ENCODE assay signal across 8 cellular contexts in the genomic region with DNA sequence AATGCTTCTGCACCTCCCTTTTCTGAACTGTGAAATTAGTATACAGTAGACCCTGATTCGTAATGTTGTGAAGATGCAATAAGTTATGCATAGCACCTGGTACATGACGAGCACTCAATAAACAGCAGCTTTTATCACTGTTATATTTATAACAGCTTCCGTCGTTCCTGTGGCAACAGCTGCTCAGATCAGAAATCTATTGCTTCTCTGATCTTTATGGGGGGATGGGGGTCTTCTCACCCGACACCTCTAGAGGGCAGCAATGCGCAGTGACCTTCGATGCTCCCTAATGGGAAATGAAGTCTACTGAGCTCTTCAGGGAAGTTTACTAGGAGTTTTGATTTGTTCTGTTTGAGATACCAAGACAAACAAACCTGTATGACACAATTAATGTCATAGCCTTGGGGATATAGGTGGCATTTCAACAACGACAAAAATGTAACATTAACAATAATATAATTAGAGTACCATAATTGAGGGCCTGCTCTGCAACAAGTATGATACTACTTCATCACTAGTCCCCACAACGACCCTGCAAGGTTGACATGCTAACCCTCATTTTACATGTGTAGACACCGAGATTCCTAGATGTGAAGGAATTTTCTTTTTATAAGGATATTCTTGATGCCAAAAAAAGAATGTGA.
DNase-seq lines count a peak whose midpoint lies in the region; ATAC-seq and TF ChIP-seq lines count a peak whose summit lies in the region.

No MANE protein-coding gene starts in this region.

- H3K27me3 ChIP-seq in heart left ventricle = peaks cover 0 to 12% (median 0%) of the 10 kb centered on the region in 9 donors

- no peaks in the 10 kb centered on the region for H3K36me3 ChIP-seq in heart left ventricle

- DNase-seq in RPMI8226 (peak; percentile 60), heart left ventricle (peak in 4 of 5 donors; percentile 28 to 45 (median 40)), DMS79 treated with DMSO at 0.1 percent for 48 hours (lab: John Stamatoyannopoulos, UW) (no peak), NCI-H187 treated with DMSO at 0.1 percent for 48 hours (lab: John Stamatoyannopoulos, UW) (no peak)
- DNase-seq in activated T-helper 9 cell treated with anti-CD3 and anti-CD28 coated beads, Interleukin-2, amount 50 U/mL, for 16 hours (ENCODE audit: low read depth) = peak; percentile 41
- peak; percentile 43 to 63 for DNase-seq in stimulated activated CD4-positive, alpha-beta T cell treated with anti-CD3 and anti-CD28 coated beads, Interleukin-12 subunit alpha, Interleukin-12 subunit beta, amount 100 ng/mL, for 24 hours (ENCODE audit: low read depth in 2 of 2)

- intact Hi-C loops in heart left ventricle (cut with DNase I) = loop anchor here (2.0 to 10.0 kb wide), 7 partner anchors 134 to 306 kb away; partner anchors contain the start of gene SFMBT2 (in 3 of the 10)

- H3K4me3 ChIP-seq in heart left ventricle = no peak overlapping the region

- H3K9me3 ChIP-seq in heart left ventricle = no peaks in the 10 kb centered on the region

- ATAC-seq in HG02678 (IDR thresholded peaks at IDR 0.05; ENCODE audit: unreplicated experiment) = peak; percentile 65
- ATAC-seq in heart left ventricle = peak in 3 of 4 donors; percentile 60 to 66 (median 61)

- no peak for TF ChIP-seq POLR2A in heart left ventricle (IDR thresholded peaks at IDR 0.05)

- no peak overlapping the region for H3K27ac ChIP-seq in heart left ventricle

- peaks cover 0 to 2% (median 0%) of the 10 kb centered on the region in 12 donors for H3K4me1 ChIP-seq in heart left ventricle

- WGBS in heart left ventricle, 4 donors = 21 to 26% (median 22%) methylated on average over 10 of the region's 10 CpGs

- TF ChIP-seq CTCF in GM12872 (IDR thresholded peaks at IDR 0.05; ENCODE audit: insufficient read depth, low read depth, low read length) (peak; percentile 86), heart left ventricle (IDR thresholded peaks at IDR 0.05) (peak; percentile 48 to 75 (median 68))

Comparison
In these comparisons a context has a peak if more than half of its experiments do, and no peak if none do; other contexts are left out.
1. DNase-seq: peak in RPMI8226 (single experiment), activated T-helper 9 cell treated with anti-CD3 and anti-CD28 coated beads, Interleukin-2, amount 50 U/mL, for 16 hours (single experiment), heart left ventricle (4 of 5) and stimulated activated CD4-positive, alpha-beta T cell treated with anti-CD3 and anti-CD28 coated beads, Interleukin-12 subunit alpha, Interleukin-12 subunit beta, amount 100 ng/mL, for 24 hours (2 of 2); none in DMS79 treated with DMSO at 0.1 percent for 48 hours (single experiment) and NCI-H187 treated with DMSO at 0.1 percent for 48 hours (single experiment).